17 cellular contexts compared by ENCODE assay signal in genomic region chr1:151841141-151841540, GRCh38. TPM values are rescaled to one million over a fixed set of nuclear protein-coding genes. Genes with fewer than 3 reads are reported as not detected.
DNase-seq lines count a peak whose midpoint lies in the region; ATAC-seq and TF ChIP-seq lines count a peak whose summit lies in the region.
"Had no signal": no experiment of that assay in that cellular context is flagged by ENCODE, and none has a peak within 500 bp of the region (broad histone marks: within the 10 kb centered on the region; RNA-seq: fewer than 3 reads in every experiment).

No MANE protein-coding gene starts in this region.

- H3K9ac ChIP-seq in neural progenitor cell = no peak overlapping the region

- ATAC-seq in RWPE2 (ENCODE audit: low read depth) = no peak
- no peak for ATAC-seq in HG03571 (IDR thresholded peaks at IDR 0.05; ENCODE audit: unreplicated experiment)
- ATAC-seq: CD8-positive, alpha-beta T cell had no signal

- peak overlapping the region; percentile 75 for H3K27ac ChIP-seq in RWPE2 (ENCODE audit: poor library complexity, severe bottlenecking)
- H3K27ac ChIP-seq in neural progenitor cell = no peak overlapping the region

- no peak overlapping the region for H2AFZ ChIP-seq in neural progenitor cell (replicated peaks)

- peaks cover 41% of the 10 kb centered on the region for H3K27me3 Mint-ChIP-seq in neural progenitor cell (ENCODE audit: insufficient read depth, low read depth)

- TF ChIP-seq CTCF in RWPE2 (IDR thresholded peaks at IDR 0.05; ENCODE audit: poor library complexity, severe bottlenecking) = no peak
- TF ChIP-seq CTCF in neural progenitor cell (IDR thresholded peaks at IDR 0.05) = no peak

- peaks cover 25% of the 10 kb centered on the region for H3K4me1 Mint-ChIP-seq in neural progenitor cell

- H3K27me3 ChIP-seq in RWPE2 (ENCODE audit: insufficient read depth, poor library complexity, severe bottlenecking) (no peaks in the 10 kb centered on the region), neural progenitor cell (peaks cover 52% of the 10 kb centered on the region)

- H3K4me2 ChIP-seq in neural progenitor cell = no peak overlapping the region

- no peaks in the 10 kb centered on the region for H3K79me2 ChIP-seq in neural progenitor cell (ENCODE audit: low read depth)

- H3F3A ChIP-seq in neural progenitor cell (ENCODE audit: low read depth) = peaks cover 18% of the 10 kb centered on the region

- H3K36me3 ChIP-seq in RWPE2 (ENCODE audit: low read depth) (no peaks in the 10 kb centered on the region), neural progenitor cell (no peaks in the 10 kb centered on the region)

- H4K20me1 ChIP-seq in neural progenitor cell (ENCODE audit: low read depth) = no peaks in the 10 kb centered on the region

- no peak overlapping the region for H3K4me3 ChIP-seq in RWPE2 (ENCODE audit: severe bottlenecking)
- no peak overlapping the region for H3K4me3 ChIP-seq in neural progenitor cell

- DNase-seq in EH (ENCODE audit: low read depth) (peak; percentile 43), RWPE2 (ENCODE audit: low spot score) (no peak), dermis blood vessel endothelial cell (peak; percentile 63), posterior vena cava (ENCODE audit: low spot score) (peak; percentile 2), NCI-H2029 treated with DMSO at 0.1 percent for 48 hours (lab: John Stamatoyannopoulos, UW) (no peak), neural progenitor cell (ENCODE audit: low spot score) (no peak)
- DNase-seq in activated CD4-positive, alpha-beta T cell treated with anti-CD3 and anti-CD28 coated beads for 4 hours = no peak
- DNase-seq: activated gamma-delta T cell; CD8-positive, alpha-beta T cell; H9; hippocampal formation; KG1; RPMI8226 had no signal

- H3K4me3 Mint-ChIP-seq in neural progenitor cell = no peak overlapping the region

- no peaks in the 10 kb centered on the region for H3K36me3 Mint-ChIP-seq in neural progenitor cell
- H3K36me3 Mint-ChIP-seq: CD8-positive, alpha-beta T cell had no signal

- no peak overlapping the region for H3K27ac Mint-ChIP-seq in neural progenitor cell
- H3K27ac Mint-ChIP-seq: H9 had no signal

- H3K4me1 ChIP-seq in RWPE2 (ENCODE audit: insufficient read depth, poor library complexity, severe bottlenecking) (peaks cover 32% of the 10 kb centered on the region), neural progenitor cell (peaks cover 7% of the 10 kb centered on the region)

- H3K9me3 ChIP-seq in RWPE2 (ENCODE audit: severe bottlenecking) = no peaks in the 10 kb centered on the region
- no peaks in the 10 kb centered on the region for H3K9me3 ChIP-seq in neural progenitor cell (ENCODE audit: low read depth)

- intact Hi-C loops in posterior vena cava (cut with DNase I) = no loop called here

- H3K9me3 Mint-ChIP-seq in neural progenitor cell = peaks cover 6% of the 10 kb centered on the region
- H3K9me3 Mint-ChIP-seq: CD8-positive, alpha-beta T cell; H9 had no signal

RNA-seq across cellular contexts. Expression of gene C2CD4D, which starts 1.5 kb away (rescaled TPM):
- 0.09 TPM in 1 of 2 replicates, not detected in the other for total RNA-seq in dermis blood vessel endothelial cell
- total RNA-seq in posterior vena cava = not detected
- total RNA-seq in neural progenitor cell (ENCODE audit: low replicate concordance) = 0.12 TPM in 1 of 2 replicates, not detected in the other
- total RNA-seq: skeletal muscle tissue had no signal

RNA-seq across cellular contexts. Expression of gene RORC, which starts 9.5 kb away (rescaled TPM):
- total RNA-seq in dermis blood vessel endothelial cell (under 0.01 TPM in 1 of 2 replicates, not detected in the other), posterior vena cava (not detected), neural progenitor cell (ENCODE audit: low replicate concordance) (not detected in 2 replicates)
- total RNA-seq: dermis microvascular lymphatic vessel endothelial cell had no signal

RNA-seq across cellular contexts. Expression of gene THEM5, which starts 12.4 kb away (rescaled TPM):
- total RNA-seq in dermis blood vessel endothelial cell (0.17 TPM in 1 of 2 replicates, not detected in the other), posterior vena cava (not detected), neural progenitor cell (ENCODE audit: low replicate concordance) (not detected in 2 replicates)
- total RNA-seq: CD8-positive, alpha-beta T cell; dermis microvascular lymphatic vessel endothelial cell; H9; mucosa of gallbladder; skeletal muscle tissue had no signal

RNA-seq across cellular contexts. Expression of gene LINGO4, which starts 35.9 kb away (rescaled TPM):
- not detected in 2 replicates for total RNA-seq in dermis blood vessel endothelial cell
- not detected for total RNA-seq in posterior vena cava
- total RNA-seq in neural progenitor cell (ENCODE audit: low replicate concordance) = not detected in 2 replicates
- total RNA-seq: dermis microvascular lymphatic vessel endothelial cell, H9 had no signal

RNA-seq across cellular contexts. Expression of gene TDRKH, which starts 50.8 kb away (rescaled TPM):
- total RNA-seq in dermis blood vessel endothelial cell (4.6 and 9.6 TPM in 2 replicates), posterior vena cava (1 to 10 TPM; 4.7 to 5.1 TPM), neural progenitor cell (ENCODE audit: low replicate concordance) (26.3 and 30.4 TPM in 2 replicates)

Comparison
In these comparisons a context has a peak if more than half of its experiments do, and no peak if none do; other contexts are left out.
1. DNase-seq: peak in EH (single experiment), dermis blood vessel endothelial cell (single experiment) and posterior vena cava (single experiment); none in RWPE2 (single experiment), NCI-H2029 treated with DMSO at 0.1 percent for 48 hours (single experiment), neural progenitor cell (single experiment) and activated CD4-positive, alpha-beta T cell treated with anti-CD3 and anti-CD28 coated beads for 4 hours (0 of 2).